ENCODE assay signal across 21 cellular contexts in the genomic region with DNA sequence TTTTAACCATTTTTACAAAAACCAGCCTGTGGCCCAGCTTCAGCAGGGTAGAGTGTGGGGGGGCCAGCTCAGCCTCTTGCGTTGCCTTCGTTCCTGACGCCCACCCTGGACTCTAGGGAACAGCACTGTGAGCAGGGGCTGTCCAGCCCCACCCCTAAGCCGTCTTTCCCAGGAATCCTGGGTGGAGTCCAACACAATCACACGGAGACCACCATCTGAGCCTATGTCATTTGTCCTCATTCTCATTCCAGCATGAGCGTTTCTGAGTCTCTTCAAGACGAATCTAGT.
"Had no signal": no experiment of that assay in that cellular context is flagged by ENCODE, and none has a peak within 500 bp of the region (broad histone marks: within the 10 kb centered on the region; RNA-seq: fewer than 3 reads in every experiment).

No MANE protein-coding gene starts in this region.

- H3K27me3 ChIP-seq: colonic mucosa, esophagus squamous epithelium, neural progenitor cell, spleen, suprapubic skin, thyroid gland had no signal

- H2AFZ ChIP-seq: neural progenitor cell had no signal

- DNase-seq: colonic mucosa; effector memory CD8-positive, alpha-beta T cell; erythroblast; esophagus squamous epithelium; foreskin melanocyte; glutamatergic neuron; hypothalamus; immature natural killer cell; mucosa of descending colon; naive B cell; right cardiac atrium; spleen; stimulated activated CD4-positive, alpha-beta T cell treated with anti-CD3 and anti-CD28 coated beads, Interleukin-4, amount 100 ng/mL, for 4 hours; stimulated activated naive B cell treated with anti-CD40 and anti-IgM and Interleukin-4, amounts not matched to agents 10 μg/mL and 1 μg/mL and 100 μg/mL, for 72 hours; thyroid gland; trophoblast cell had no signal

- H3K27ac ChIP-seq: colonic mucosa, esophagus squamous epithelium, neural progenitor cell, prostate gland, skin epidermis, spleen, suprapubic skin, thyroid gland had no signal

- H3K4me2 ChIP-seq: neural progenitor cell had no signal

- H3K4me3 ChIP-seq: colonic mucosa, esophagus squamous epithelium, lung, mucosa of descending colon, neural progenitor cell, prostate gland, skin epidermis, spleen, suprapubic skin, thyroid gland had no signal

- H3K36me3 ChIP-seq: colonic mucosa, neural progenitor cell, prostate gland, thyroid gland had no signal

- H3K4me1 ChIP-seq: colonic mucosa, prostate gland, spleen, thyroid gland had no signal

- H3K9me3 ChIP-seq: colonic mucosa, esophagus squamous epithelium, mucosa of descending colon, prostate gland, spleen, suprapubic skin, thyroid gland had no signal
